In genomic region chr6:43739642-43740091, GRCh38 we compare ENCODE assay signal across 26 cellular contexts. TPM values are rescaled to one million over a fixed set of nuclear protein-coding genes. Genes with fewer than 3 reads are reported as not detected.
DNase-seq lines count a peak whose midpoint lies in the region; ATAC-seq, FAIRE-seq and TF ChIP-seq lines count a peak whose summit lies in the region.
"Had no signal": no experiment of that assay in that cellular context is flagged by ENCODE, and none has a peak within 500 bp of the region (broad histone marks: within the 10 kb centered on the region; RNA-seq: fewer than 3 reads in every experiment).

No MANE protein-coding gene starts in this region.

- no peaks in the 10 kb centered on the region for H3K79me2 ChIP-seq in K562 (ENCODE audit: control insufficient read depth, insufficient read depth, low read length)
- H3K79me2 ChIP-seq: hepatocyte had no signal

- intact Hi-C loops in cardiac septum (cut with DNase I), result no loop called here
- intact Hi-C loops in heart left ventricle (cut with DNase I), result no loop called here
- intact Hi-C loops in K562 (cut with micrococcal nuclease), result no loop called here
- intact Hi-C loops in activated naive CD4-positive, alpha-beta T cell treated with anti-CD3 and anti-CD28 coated beads for 36 hours (cut with micrococcal nuclease), result no loop called here
- intact Hi-C loops in ovary (cut with DNase I), result no loop called here
- intact Hi-C loops in A673 (cut with micrococcal nuclease; ENCODE audit: unreplicated experiment), result no loop called here

- H3K4me2 ChIP-seq in K562 (ENCODE audit: insufficient read depth, low read length), result peak overlapping the region; percentile 26
- H3K4me2 ChIP-seq: hepatocyte, KMS-11 had no signal

- peak overlapping the region in 1 of 2 experiments; percentile 37; a peak in 3 of 4 replicates for H3K9ac ChIP-seq in K562 (ENCODE audit: insufficient read depth in 1 of 2, low read depth in 2 of 2, low read length in 2 of 2)
- H3K9ac ChIP-seq: GM23248, KMS-11 had no signal

- H3K9me3 ChIP-seq in heart left ventricle (no peaks in the 10 kb centered on the region), K562 (replicated peaks; ENCODE audit: control insufficient read depth, insufficient read depth, low read depth, low read length) (no peaks in the 10 kb centered on the region), ovary (no peaks in the 10 kb centered on the region), A673 (ENCODE audit: low read depth, low read length, poor library complexity, severe bottlenecking) (no peaks in the 10 kb centered on the region)
- H3K9me3 ChIP-seq: lower lobe of right lung, right atrium auricular region, thoracic aorta had no signal

- no peak overlapping the region for H3K27ac Mint-ChIP-seq in activated naive CD4-positive, alpha-beta T cell treated with anti-CD3 and anti-CD28 coated beads for 36 hours
- H3K27ac Mint-ChIP-seq: activated CD8-positive, alpha-beta memory T cell treated with anti-CD3 and anti-CD28 coated beads, Interleukin-2, amount 10 ng/mL, durations not matched to agents 7 days and 5 days; activated T-helper 17 cell treated with anti-CD3 and anti-CD28 coated beads, Interleukin-2, amount 50 U/mL, for 72 hours had no signal

- BruUV-seq in K562 (replicated peaks; lab: Mats Ljungman, UMichigan) (no TSS peak), A673 (replicated peaks; lab: Mats Ljungman, UMichigan) (no TSS peak)

- H3K36me3 ChIP-seq in heart left ventricle (no peaks in the 10 kb centered on the region), K562 (ENCODE audit: control insufficient read depth, insufficient read depth, low read length) (no peaks in the 10 kb centered on the region), ovary (no peaks in the 10 kb centered on the region), A673 (ENCODE audit: insufficient read depth, low read length, poor library complexity, severe bottlenecking) (no peaks in the 10 kb centered on the region)
- H3K36me3 ChIP-seq: lower lobe of right lung, right atrium auricular region, thoracic aorta had no signal

- WGBS in heart left ventricle, 4 donors, result 13 to 46% (median 39%) methylated on average over 1 to 4 of the region's 4 CpGs
- WGBS in K562 (ENCODE audit: insufficient coverage, low coverage, missing lambda C conversion rate), result 7% methylated on average over 4 of the region's 4 CpGs
- WGBS in ovary, 3 donors, result 35 to 65% (median 55%) methylated on average over 4 of the region's 4 CpGs

- TF ChIP-seq POLR2A in heart left ventricle (IDR thresholded peaks at IDR 0.05) (no peak), K562 (conservative IDR thresholded peaks at IDR 0.05) (no peak), ovary (IDR thresholded peaks at IDR 0.05) (no peak)

- DNase-seq in cardiac septum (ENCODE audit: low spot score) (peak; percentile 54), heart left ventricle (no peak), K562 (ENCODE audit: extremely low read depth in 1 of 4, low spot score in 3 of 4) (peak in 3 of 4 experiments; percentile 54 to 64 (median 55)), mesenteric fat pad (ENCODE audit: low spot score) (peak; percentile 62), ureter (ENCODE audit: low spot score) (peak; percentile 29), ovary (no peak), A673 (ENCODE audit: low spot score) (no peak)
- no peak for DNase-seq in activated naive CD4-positive, alpha-beta T cell treated with anti-CD3 and anti-CD28 coated beads for 36 hours
- DNase-seq: activated CD4-positive, alpha-beta T cell treated with anti-CD3 and anti-CD28 coated beads for 48 hours; activated CD8-positive, alpha-beta memory T cell treated with anti-CD3 and anti-CD28 coated beads, Interleukin-2, amount 10 ng/mL, durations not matched to agents 7 days and 5 days; C1 segment of cervical spinal cord; GM23248; lower lobe of right lung; NCI-H187; NCI-H446 treated with DMSO at 0.1 percent for 48 hours; stimulated activated CD4-positive, alpha-beta T cell treated with anti-CD3 and anti-CD28 coated beads, Interleukin-15, amount 100 ng/mL, for 24 hours; SW 1271 had no signal

- H3K27me3 ChIP-seq in heart left ventricle (no peaks in the 10 kb centered on the region), K562 (ENCODE audit: control insufficient read depth in 2 of 2, insufficient read depth in 2 of 2, low read length in 2 of 2) (no peaks in the 10 kb centered on the region; a peak in 1 of 5 replicates), ovary (no peaks in the 10 kb centered on the region), A673 (replicated peaks; ENCODE audit: insufficient read depth, low read depth, low read length, poor library complexity) (no peaks in the 10 kb centered on the region)
- H3K27me3 ChIP-seq: hepatocyte, right atrium auricular region had no signal

- no peaks in the 10 kb centered on the region for H3K36me3 Mint-ChIP-seq in activated naive CD4-positive, alpha-beta T cell treated with anti-CD3 and anti-CD28 coated beads for 36 hours (ENCODE audit: low read depth)
- H3K36me3 Mint-ChIP-seq: activated CD8-positive, alpha-beta memory T cell treated with anti-CD3 and anti-CD28 coated beads, Interleukin-2, amount 10 ng/mL, durations not matched to agents 7 days and 5 days had no signal

- peak in 1 of 2 experiments; percentile 24; a peak in 1 of 4 replicates for TF ChIP-seq RAD21 in K562 (CRISPR knock-in tag; conservative IDR thresholded peaks at IDR 0.05 in 1 of 2, IDR thresholded peaks at IDR 0.05 in 1 of 2)

- TF ChIP-seq EP300 in K562 (IDR thresholded peaks at IDR 0.05; ENCODE audit: low read length), result no peak; the same call in 1 of the 2 replicates
- TF ChIP-seq EP300 in ovary (IDR thresholded peaks at IDR 0.05), result no peak

- CTCF ChIA-PET in K562 (lab: Yijun Ruan, JAX; ENCODE audit: low intra/inter-chr PET ratio) (no interaction called here), A673 (lab: Charles Lee) (no interaction called here)
- CTCF ChIA-PET in activated naive CD4-positive, alpha-beta T cell treated with anti-CD3 and anti-CD28 coated beads for 36 hours (lab: Charles Lee), result interaction anchor here (0.6 to 1.6 kb wide), 4 partner anchors 16 to 349 kb away, joined by 3 to 5 read pairs (median 4); no protein-coding TSS in a partner anchor

- H3K4me3 ChIP-seq in heart left ventricle (no peak overlapping the region), K562 (no peak overlapping the region), ovary (no peak overlapping the region), A673 (ENCODE audit: low read depth, low read length, poor library complexity, severe bottlenecking) (no peak overlapping the region)
- H3K4me3 ChIP-seq: GM23248, hepatocyte, lower lobe of right lung, right atrium auricular region, thoracic aorta had no signal

- no peaks in the 10 kb centered on the region for H3K9me3 Mint-ChIP-seq in activated naive CD4-positive, alpha-beta T cell treated with anti-CD3 and anti-CD28 coated beads for 36 hours
- H3K9me3 Mint-ChIP-seq: activated T-helper 17 cell treated with anti-CD3 and anti-CD28 coated beads, Interleukin-2, amount 50 U/mL, for 72 hours had no signal

- ATAC-seq in heart left ventricle (no peak), K562 (peak; percentile 18; the same call in 2 of the 3 replicates)
- ATAC-seq: activated CD8-positive, alpha-beta memory T cell treated with anti-CD3 and anti-CD28 coated beads, Interleukin-2, amount 10 ng/mL, durations not matched to agents 7 days and 5 days; activated T-helper 17 cell treated with anti-CD3 and anti-CD28 coated beads, Interleukin-2, amount 50 U/mL, for 72 hours; lower lobe of right lung; Right ventricle myocardium inferior had no signal

- H3K27me3 Mint-ChIP-seq in activated naive CD4-positive, alpha-beta T cell treated with anti-CD3 and anti-CD28 coated beads for 36 hours (ENCODE audit: low read depth), result no peaks in the 10 kb centered on the region
- H3K27me3 Mint-ChIP-seq: activated CD8-positive, alpha-beta memory T cell treated with anti-CD3 and anti-CD28 coated beads, Interleukin-2, amount 10 ng/mL, durations not matched to agents 7 days and 5 days; activated T-helper 17 cell treated with anti-CD3 and anti-CD28 coated beads, Interleukin-2, amount 50 U/mL, for 72 hours had no signal

- H3K4me1 ChIP-seq in heart left ventricle, result peaks cover 0 to 11% (median 0%) of the 10 kb centered on the region in 12 donors
- peaks cover 28 to 30% of the 10 kb centered on the region in 2 experiments for H3K4me1 ChIP-seq in K562 (replicated peaks in 1 of 2; ENCODE audit: control insufficient read depth in 2 of 2, insufficient read depth in 2 of 2, low read length in 2 of 2)
- H3K4me1 ChIP-seq in ovary (ENCODE audit: insufficient read depth), result no peaks in the 10 kb centered on the region
- no peaks in the 10 kb centered on the region for H3K4me1 ChIP-seq in A673 (ENCODE audit: insufficient read depth, low read length, poor library complexity, severe bottlenecking)
- H3K4me1 ChIP-seq: lower lobe of right lung had no signal

- peak overlapping the region; percentile 64; the same call in 1 of the 2 replicates for H2AFZ ChIP-seq in K562 (ENCODE audit: low read depth, low read length)
- H2AFZ ChIP-seq: GM23248, hepatocyte had no signal

- no peak for TF ChIP-seq CTCF in heart left ventricle (IDR thresholded peaks at IDR 0.05)
- no peak for TF ChIP-seq CTCF in K562 (IDR thresholded peaks at IDR 0.05 in 2 of 3, conservative IDR thresholded peaks at IDR 0.05 in 1 of 3; ENCODE audit: insufficient read depth in 2 of 3, low read depth in 1 of 3, low read length in 3 of 3)
- no peak for TF ChIP-seq CTCF in ovary (IDR thresholded peaks at IDR 0.05)
- no peak for TF ChIP-seq CTCF in A673 (conservative IDR thresholded peaks at IDR 0.05; ENCODE audit: low read depth, low read length)

- POLR2A ChIA-PET in K562 (lab: Yijun Ruan, JAX) (interaction anchor here (0.6 to 1.1 kb wide), 5 partner anchors 9 to 337 kb away, joined by 3 to 5 read pairs (median 3); partner anchors contain the start of gene GTPBP2), A673 (lab: Charles Lee; ENCODE audit: low non-redundant PET) (no interaction called here)

- no peak overlapping the region for H3K4me3 Mint-ChIP-seq in activated naive CD4-positive, alpha-beta T cell treated with anti-CD3 and anti-CD28 coated beads for 36 hours
- H3K4me3 Mint-ChIP-seq: activated CD8-positive, alpha-beta memory T cell treated with anti-CD3 and anti-CD28 coated beads, Interleukin-2, amount 10 ng/mL, durations not matched to agents 7 days and 5 days; activated T-helper 17 cell treated with anti-CD3 and anti-CD28 coated beads, Interleukin-2, amount 50 U/mL, for 72 hours had no signal

- in situ Hi-C loops in K562 (cut with MboI), result no loop called here

- FAIRE-seq in K562 (lab: Jason Lieb, UNC), result peak; percentile 78
- FAIRE-seq: D721Med, islet of Langerhans, TTC549 had no signal

- H3K27ac ChIP-seq in heart left ventricle, result no peak overlapping the region
- no peak overlapping the region for H3K27ac ChIP-seq in K562 (ENCODE audit: extremely low read depth, low read depth, low read length)
- no peak overlapping the region for H3K27ac ChIP-seq in ovary
- no peak overlapping the region for H3K27ac ChIP-seq in A673 (ENCODE audit: low read depth, low read length, poor library complexity, severe bottlenecking)
- H3K27ac ChIP-seq: GM23248, hepatocyte, KMS-11, lower lobe of right lung, right atrium auricular region, thoracic aorta had no signal

- peaks cover 7% of the 10 kb centered on the region for H3K9me1 ChIP-seq in K562 (ENCODE audit: control insufficient read depth, insufficient read depth, low read length)

- H3K4me1 Mint-ChIP-seq in activated naive CD4-positive, alpha-beta T cell treated with anti-CD3 and anti-CD28 coated beads for 36 hours (ENCODE audit: low read depth), result peaks cover 2% of the 10 kb centered on the region

- no peaks in the 10 kb centered on the region for H4K20me1 ChIP-seq in K562 (replicated peaks; ENCODE audit: control insufficient read depth, insufficient read depth, low read length)

RNA-seq across cellular contexts. Expression of gene VEGFA, which starts 30.3 kb away (rescaled TPM):
- total RNA-seq in cardiac septum (233 TPM), heart left ventricle (100 to 1,000 TPM in 7 of 9 donors, 10 to 100 TPM in 2; 83.0 to 238 (median 171) TPM), K562 (2014; rRNA removed) (124 and 144 TPM in 2 replicates), K562 (2014; rRNA removed; fragmentation: Illumina TruSeq; extraction: Trizol) (66.5 and 70.7 TPM in 2 replicates), K562 (2015; rRNA removed; fragmentation: Illumina TruSeq; extraction: Trizol) (25.8 and 27.0 TPM in 2 replicates), K562 (2021) (131 and 159 TPM in 2 replicates), mesenteric fat pad (498 TPM), ureter (261 TPM), ovary (100 to 1,000 TPM in 1 of 7 donors, 10 to 100 TPM in 6; 19.2 to 123 (median 45.2) TPM), A673 (2021) (116 and 144 TPM in 2 replicates)
- polyA plus RNA-seq in heart left ventricle (100 to 1,000 TPM; 139 to 254 TPM), K562 (2011; rRNA removed) (271 and 467 TPM in 2 replicates), K562 (2014; fragmentation: Illumina TruSeq; extraction: Trizol) (134 and 172 TPM in 2 replicates), K562 (2014; fragmentation: Nextera tagmentation; extraction: Ambion mirVana) (10 to 100 TPM; 14.0 to 16.0 TPM), K562 (2014; rRNA removed) (179 and 182 TPM in 2 replicates), ovary (10 to 100 TPM; 20.8 to 44.7 TPM)
- total RNA-seq in K562 (2011; cell fraction: chromatin; rRNA removed; ENCODE audit: low replicate concordance), result 511 and 945 TPM in 2 replicates
- total RNA-seq in K562 (2011; cell fraction: nucleolus; rRNA removed), result 536 and 553 TPM in 2 replicates
- 559 and 592 TPM in 2 replicates for total RNA-seq in K562 (2011; cell fraction: nucleoplasm; rRNA removed)
- 222 and 346 TPM in 2 replicates for polyA plus RNA-seq in K562 (2011; cell fraction: cytosol; rRNA removed)
- 1,880 and 1,961 TPM in 2 replicates for polyA plus RNA-seq in K562 (2011; cell fraction: nucleus; rRNA removed)
- polyA plus RNA-seq in K562 (2012), result 112 and 555 TPM in 2 replicates
- 359 and 374 TPM in 2 replicates for polyA minus RNA-seq in K562 (2011; rRNA and poly(A)+ RNA removed)
- 79.8 and 123 TPM in 2 replicates for polyA minus RNA-seq in K562 (2011; cell fraction: cytosol; rRNA and poly(A)+ RNA removed)
- polyA minus RNA-seq in K562 (2011; cell fraction: nucleus; rRNA and poly(A)+ RNA removed), result 310 and 397 TPM in 2 replicates
- 10 to 100 TPM; 35.9 to 37.3 TPM for total RNA-seq in activated naive CD4-positive, alpha-beta T cell treated with anti-CD3 and anti-CD28 coated beads for 36 hours

RNA-seq across cellular contexts. Expression of gene MRPS18A, which starts 52.1 kb away (rescaled TPM):
- total RNA-seq in cardiac septum (38.4 TPM), heart left ventricle (10 to 100 TPM; 37.4 to 66.1 (median 39.1) TPM), K562 (2014; rRNA removed) (130 and 161 TPM in 2 replicates), K562 (2014; rRNA removed; fragmentation: Illumina TruSeq; extraction: Trizol) (63.9 and 87.5 TPM in 2 replicates), K562 (2015; rRNA removed; fragmentation: Illumina TruSeq; extraction: Trizol) (115 and 119 TPM in 2 replicates), K562 (2021) (102 and 104 TPM in 2 replicates), mesenteric fat pad (34.5 TPM), ureter (41.8 TPM), ovary (10 to 100 TPM; 21.9 to 44.1 (median 25.9) TPM), A673 (2021) (64.6 and 69.1 TPM in 2 replicates)
- polyA plus RNA-seq in heart left ventricle (100 to 1,000 TPM in 1 of 2 donors, 10 to 100 TPM in 1; 55.3 to 105 TPM), K562 (2011; rRNA removed) (104 and 112 TPM in 2 replicates), K562 (2014; fragmentation: Illumina TruSeq; extraction: Trizol) (159 and 185 TPM in 2 replicates), K562 (2014; fragmentation: Nextera tagmentation; extraction: Ambion mirVana) (100 to 1,000 TPM; 204 to 243 TPM), K562 (2014; rRNA removed) (125 and 133 TPM in 2 replicates), ovary (10 to 100 TPM; 35.1 to 45.0 TPM)
- 30.9 and 95.8 TPM in 2 replicates for total RNA-seq in K562 (2011; cell fraction: chromatin; rRNA removed; ENCODE audit: low replicate concordance)
- 81.3 and 96.7 TPM in 2 replicates for total RNA-seq in K562 (2011; cell fraction: nucleolus; rRNA removed)
- 48.8 and 57.7 TPM in 2 replicates for total RNA-seq in K562 (2011; cell fraction: nucleoplasm; rRNA removed)
- 155 and 252 TPM in 2 replicates for polyA plus RNA-seq in K562 (2011; cell fraction: cytosol; rRNA removed)
- 54.3 and 56.2 TPM in 2 replicates for polyA plus RNA-seq in K562 (2011; cell fraction: nucleus; rRNA removed)
- polyA plus RNA-seq in K562 (2012), result 113 and 127 TPM in 2 replicates
- 78.1 and 100 TPM in 2 replicates for polyA minus RNA-seq in K562 (2011; rRNA and poly(A)+ RNA removed)
- 41.0 and 52.2 TPM in 2 replicates for polyA minus RNA-seq in K562 (2011; cell fraction: cytosol; rRNA and poly(A)+ RNA removed)
- polyA minus RNA-seq in K562 (2011; cell fraction: nucleus; rRNA and poly(A)+ RNA removed), result 41.9 and 47.8 TPM in 2 replicates
- total RNA-seq in activated naive CD4-positive, alpha-beta T cell treated with anti-CD3 and anti-CD28 coated beads for 36 hours, result 10 to 100 TPM; 47.8 to 50.2 TPM

Comparison
In these comparisons a context has a peak if more than half of its experiments do, and no peak if none do; other contexts are left out.
1. DNase-seq: peak in cardiac septum (single experiment), K562 (3 of 4), mesenteric fat pad (single experiment) and ureter (single experiment); none in heart left ventricle (0 of 5), activated naive CD4-positive, alpha-beta T cell treated with anti-CD3 and anti-CD28 coated beads for 36 hours (single experiment), ovary (0 of 5) and A673 (single experiment).